In genomic region chr6:141388666-141389065, GRCh38 we compare ENCODE assay signal across 1 cellular context.
TF ChIP-seq lines count a peak whose summit lies in the region.

No MANE protein-coding gene starts in this region.

TF ChIP-seq in GM23338, 12 proteins besides CTCF, POLR2A, EP300 and RAD21 (continued from another document):
- TF ChIP-seq ZNF462 (CRISPR knock-in tag; IDR thresholded peaks at IDR 0.05) (peak; percentile 84), JUNB (IDR thresholded peaks at IDR 0.05; ENCODE audit: unreplicated experiment) (no peak), NANOG (IDR thresholded peaks at IDR 0.05; ENCODE audit: borderline replicate concordance) (peak; percentile 83)
